9 cellular contexts compared by ENCODE assay signal in the genomic region with DNA sequence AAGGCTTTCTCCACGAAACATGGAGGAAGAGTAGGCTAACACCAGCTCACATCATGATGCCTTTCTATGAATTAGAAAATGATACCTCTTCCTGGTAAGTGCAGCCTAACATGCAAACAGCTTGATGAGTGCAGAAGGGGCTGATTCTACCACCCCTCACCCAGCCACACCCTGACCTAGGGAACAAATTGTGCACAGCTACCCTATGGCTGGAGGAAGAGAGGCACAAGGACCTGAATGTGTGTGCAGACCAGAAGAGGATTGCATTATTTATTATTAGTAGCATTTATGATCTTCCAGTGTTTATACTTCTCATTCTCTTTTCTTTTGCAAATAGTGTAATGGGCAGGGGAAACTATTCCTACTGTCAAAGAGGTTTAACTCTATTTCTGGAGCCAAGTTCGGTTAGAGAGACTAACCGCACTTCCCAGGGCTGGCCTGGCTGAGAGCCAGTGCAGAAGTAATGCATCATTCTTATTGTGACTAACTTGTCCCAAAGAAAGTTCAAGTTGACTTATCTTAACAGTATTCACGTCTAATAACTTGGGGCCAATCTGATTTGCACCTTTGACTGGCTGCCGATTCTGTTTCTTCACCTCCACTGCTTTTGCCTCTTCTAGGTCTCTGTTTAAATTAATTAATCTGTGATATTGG.
DNase-seq lines count a peak whose midpoint lies in the region; ATAC-seq and TF ChIP-seq lines count a peak whose summit lies in the region.
"Had no signal": no experiment of that assay in that cellular context is flagged by ENCODE, and none has a peak within 500 bp of the region (broad histone marks: within the 10 kb centered on the region; RNA-seq: fewer than 3 reads in every experiment).

No MANE protein-coding gene starts in this region.

- no peaks in the 10 kb centered on the region for H3K27me3 Mint-ChIP-seq in activated T-cell treated with anti-CD3 and anti-CD28 coated beads, Interleukin-2, amount 50 U/mL, for 24 hours
- H3K27me3 Mint-ChIP-seq in endodermal cell (ENCODE audit: insufficient read depth): no peaks in the 10 kb centered on the region
- peaks cover 8% of the 10 kb centered on the region for H3K27me3 Mint-ChIP-seq in nephron progenitor cell (ENCODE audit: low read depth, poor library complexity)

- no peaks in the 10 kb centered on the region for H3K36me3 Mint-ChIP-seq in activated T-cell treated with anti-CD3 and anti-CD28 coated beads, Interleukin-2, amount 50 U/mL, for 24 hours (ENCODE audit: low read depth)
- H3K36me3 Mint-ChIP-seq in endodermal cell (ENCODE audit: low read depth): peaks cover 25% of the 10 kb centered on the region
- no peaks in the 10 kb centered on the region for H3K36me3 Mint-ChIP-seq in nephron progenitor cell (ENCODE audit: low read depth)

- ATAC-seq in HG03159 (IDR thresholded peaks at IDR 0.05; ENCODE audit: unreplicated experiment): no peak

- H3K4me3 ChIP-seq in endodermal cell (ENCODE audit: low read length): no peak overlapping the region

- peaks cover 37% of the 10 kb centered on the region for H3K4me1 Mint-ChIP-seq in activated T-cell treated with anti-CD3 and anti-CD28 coated beads, Interleukin-2, amount 50 U/mL, for 24 hours (ENCODE audit: low read depth)
- peaks cover 29% of the 10 kb centered on the region for H3K4me1 Mint-ChIP-seq in endodermal cell
- peaks cover 8% of the 10 kb centered on the region for H3K4me1 Mint-ChIP-seq in nephron progenitor cell

- no peaks in the 10 kb centered on the region for H3K9me3 Mint-ChIP-seq in activated T-cell treated with anti-CD3 and anti-CD28 coated beads, Interleukin-2, amount 50 U/mL, for 24 hours
- H3K9me3 Mint-ChIP-seq in endodermal cell: peaks cover 1% of the 10 kb centered on the region
- peaks cover 12% of the 10 kb centered on the region for H3K9me3 Mint-ChIP-seq in nephron progenitor cell

- H3K4me1 ChIP-seq in endodermal cell (ENCODE audit: control insufficient read depth, insufficient read depth, low read length): peaks cover 5% of the 10 kb centered on the region

- peaks cover 5% of the 10 kb centered on the region for H3K9me3 ChIP-seq in endodermal cell (ENCODE audit: control insufficient read depth, low read length)

- WGBS in endodermal cell (ENCODE audit: insufficient coverage in 1 of 2, insufficient read length in 1 of 2), 2 experiments: 90 to 97% methylated on average over 3 to 5 of the region's 5 CpGs

- TF ChIP-seq CTCF in endodermal cell (conservative IDR thresholded peaks at IDR 0.05) (no peak), nephron progenitor cell (IDR thresholded peaks at IDR 0.05) (no peak)

- no peak overlapping the region for H3K27ac Mint-ChIP-seq in activated T-cell treated with anti-CD3 and anti-CD28 coated beads, Interleukin-2, amount 50 U/mL, for 24 hours
- no peak overlapping the region for H3K27ac Mint-ChIP-seq in endodermal cell
- no peak overlapping the region for H3K27ac Mint-ChIP-seq in nephron progenitor cell
- H3K27ac Mint-ChIP-seq: activated naive CD8-positive, alpha-beta T cell treated with anti-CD3 and anti-CD28 coated beads, Interleukin-2, amount 10 ng/mL, durations not matched to agents 7 days and 5 days had no signal

- H3K27ac ChIP-seq in endodermal cell (ENCODE audit: low read depth, low read length): no peak overlapping the region

- no peaks in the 10 kb centered on the region for H3K36me3 ChIP-seq in endodermal cell (ENCODE audit: control insufficient read depth, insufficient read depth, low read length)

- H3K9ac ChIP-seq in endodermal cell (ENCODE audit: extremely low read depth, low read length, poor library complexity, severe bottlenecking): no peak overlapping the region

- no peak overlapping the region for H3K4me3 Mint-ChIP-seq in activated T-cell treated with anti-CD3 and anti-CD28 coated beads, Interleukin-2, amount 50 U/mL, for 24 hours
- H3K4me3 Mint-ChIP-seq in endodermal cell: no peak overlapping the region
- no peak overlapping the region for H3K4me3 Mint-ChIP-seq in nephron progenitor cell
- H3K4me3 Mint-ChIP-seq: activated naive CD8-positive, alpha-beta T cell treated with anti-CD3 and anti-CD28 coated beads, Interleukin-2, amount 10 ng/mL, durations not matched to agents 7 days and 5 days had no signal

- peak; percentile 22 to 43 for DNase-seq in activated CD4-positive, alpha-beta T cell treated with anti-CD3 and anti-CD28 coated beads for 24 hours (ENCODE audit: low read depth in 2 of 2)
- no peak for DNase-seq in activated CD4-positive, alpha-beta T cell treated with anti-CD3 and anti-CD28 coated beads, Interleukin-2, amount 50 U/mL, for 1 hour
- DNase-seq in activated T-cell treated with anti-CD3 and anti-CD28 coated beads, Interleukin-2, amount 50 U/mL, for 24 hours: peak; percentile 48
- DNase-seq in kidney glomerular epithelial cell (lab: John Stamatoyannopoulos, UW) (peak; percentile 5), stromal cell of bone marrow (ENCODE audit: low read depth) (peak; percentile 91), endodermal cell (no peak), nephron progenitor cell (no peak)
- DNase-seq: activated naive CD8-positive, alpha-beta T cell treated with anti-CD3 and anti-CD28 coated beads, Interleukin-2, amount 10 ng/mL, durations not matched to agents 7 days and 5 days had no signal

- H3K27me3 ChIP-seq in endodermal cell (ENCODE audit: control insufficient read depth, insufficient read depth, low read length, poor library complexity, severe bottlenecking): no peaks in the 10 kb centered on the region

Comparison
In these comparisons a context has a peak if more than half of its experiments do, and no peak if none do; other contexts are left out.
1. DNase-seq: peak in activated CD4-positive, alpha-beta T cell treated with anti-CD3 and anti-CD28 coated beads for 24 hours (2 of 2), activated T-cell treated with anti-CD3 and anti-CD28 coated beads, Interleukin-2, amount 50 U/mL, for 24 hours (single experiment), kidney glomerular epithelial cell (single experiment) and stromal cell of bone marrow (single experiment); none in activated CD4-positive, alpha-beta T cell treated with anti-CD3 and anti-CD28 coated beads, Interleukin-2, amount 50 U/mL, for 1 hour (single experiment), endodermal cell (single experiment) and nephron progenitor cell (single experiment).